Comparison of ENCODE assay signal across 8 cellular contexts in the genomic region with DNA sequence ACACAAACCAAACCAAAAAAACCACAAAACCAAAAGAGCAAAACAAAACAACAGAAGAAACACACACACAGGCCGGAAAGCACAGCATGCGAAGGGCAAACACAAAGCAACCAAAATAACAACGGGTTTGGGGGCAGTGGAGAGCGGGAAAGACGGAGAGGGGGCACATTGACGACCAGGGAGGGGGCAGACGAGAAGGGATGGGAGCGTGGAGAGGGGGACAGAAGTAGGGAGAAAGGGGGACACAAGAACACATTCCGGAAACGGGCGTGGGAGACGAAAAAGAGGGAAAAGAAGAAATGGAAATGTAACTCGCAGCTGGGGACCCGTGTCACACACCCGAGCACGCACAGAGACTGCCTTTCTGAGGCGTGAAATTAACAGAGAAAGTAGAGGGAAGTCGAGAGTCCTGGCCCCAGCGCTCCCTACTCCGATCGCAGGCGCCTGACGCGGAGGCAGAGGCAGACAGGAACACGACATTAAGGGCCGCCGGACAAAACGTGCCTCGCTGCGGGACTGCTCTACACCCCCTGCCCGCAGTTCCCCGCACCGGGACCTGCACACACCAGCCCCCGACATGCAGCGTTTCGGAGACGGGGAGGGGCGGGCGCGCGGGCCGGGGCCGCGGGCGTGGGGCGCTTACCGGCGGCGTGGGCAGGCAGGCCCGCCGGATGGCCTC. TPM values are rescaled to one million over a fixed set of nuclear protein-coding genes. Genes with fewer than 3 reads are reported as not detected.
A peak's percentile ranks its signal among the peaks of the same experiment; 100 is the strongest.
DNase-seq lines count a peak whose midpoint lies in the region; ATAC-seq and TF ChIP-seq lines count a peak whose summit lies in the region.

No MANE protein-coding gene starts in this region.

- H3K4me3 ChIP-seq in A673 (ENCODE audit: low read depth, low read length, poor library complexity, severe bottlenecking) (peak overlapping the region; percentile 63), SK-N-MC (peak overlapping the region; percentile 83), iPS DF 6.9 (ENCODE audit: low read length) (peak overlapping the region; percentile 45; the same call in 1 of the 2 replicates), subcutaneous abdominal adipose tissue (ENCODE audit: low read depth in 1 of 5, low read length in 5 of 5) (peak overlapping the region; percentile 23 to 61 (median 54))

- H3K27ac ChIP-seq in A673 (ENCODE audit: low read depth, low read length, poor library complexity, severe bottlenecking) (peak overlapping the region; percentile 24), SK-N-MC (no peak overlapping the region), iPS DF 6.9 (ENCODE audit: low read length) (no peak overlapping the region), subcutaneous abdominal adipose tissue (ENCODE audit: low read depth, low read length) (no peak overlapping the region)

- peak overlapping the region; percentile 78 for H3K9ac ChIP-seq in SK-N-MC (ENCODE audit: insufficient read length)
- no peak overlapping the region for H3K9ac ChIP-seq in subcutaneous abdominal adipose tissue (ENCODE audit: low read length in 5 of 5)

- H3K9me3 ChIP-seq in A673 (ENCODE audit: low read depth, low read length, poor library complexity, severe bottlenecking) (no peaks in the 10 kb centered on the region), SK-N-MC (ENCODE audit: low read depth, low read length) (no peaks in the 10 kb centered on the region), iPS DF 6.9 (ENCODE audit: control insufficient read depth, insufficient read depth, low read length) (no peaks in the 10 kb centered on the region), subcutaneous abdominal adipose tissue (ENCODE audit: control insufficient read depth in 5 of 5, low read length in 5 of 5) (no peaks in the 10 kb centered on the region)

- BruUV-seq in A673 (replicated peaks; lab: Mats Ljungman, UMichigan): no TSS peak

- DNase-seq in A673 (ENCODE audit: low spot score) (peak; percentile 61), SK-N-MC (ENCODE audit: low read depth, low spot score) (no peak), iPS DF 6.9 (ENCODE audit: low read depth, low spot score) (no peak), NAMALWA (ENCODE audit: low spot score) (no peak), GM10248 (ENCODE audit: extremely low spot score) (no peak)

- H3K4me1 ChIP-seq in A673 (ENCODE audit: insufficient read depth, low read length, poor library complexity, severe bottlenecking) (peaks cover 26% of the 10 kb centered on the region), iPS DF 6.9 (ENCODE audit: control insufficient read depth, insufficient read depth, low read length) (peaks cover 6% of the 10 kb centered on the region; the same call in 1 of the 2 replicates), subcutaneous abdominal adipose tissue (ENCODE audit: control insufficient read depth in 5 of 5, insufficient read depth in 5 of 5, low read length in 5 of 5) (peaks cover 3 to 40% (median 36%) of the 10 kb centered on the region in 5 donors)

- WGBS in iPS DF 6.9 (ENCODE audit: insufficient coverage, insufficient read length): no CpG with 5 or more reads among the region's 51 CpGs

- H3K36me3 ChIP-seq in A673 (ENCODE audit: insufficient read depth, low read length, poor library complexity, severe bottlenecking) (no peaks in the 10 kb centered on the region), SK-N-MC (ENCODE audit: insufficient read depth, low read length) (no peaks in the 10 kb centered on the region; the same call in 1 of the 2 replicates), iPS DF 6.9 (ENCODE audit: control insufficient read depth, insufficient read depth, low read length) (no peaks in the 10 kb centered on the region), subcutaneous abdominal adipose tissue (ENCODE audit: control insufficient read depth in 5 of 5, insufficient read depth in 5 of 5, low read length in 5 of 5) (no peaks in the 10 kb centered on the region)

- H3K27me3 ChIP-seq in A673 (replicated peaks; ENCODE audit: insufficient read depth, low read depth, low read length, poor library complexity) (peaks cover 94% of the 10 kb centered on the region), iPS DF 6.9 (ENCODE audit: control insufficient read depth, insufficient read depth, low read length) (peaks cover 83% of the 10 kb centered on the region), subcutaneous abdominal adipose tissue (ENCODE audit: control insufficient read depth in 5 of 5, insufficient read depth in 4 of 5, low read length in 5 of 5) (peaks cover 71 to 91% (median 82%) of the 10 kb centered on the region in 5 donors)

- POLR2A ChIA-PET in A673 (lab: Charles Lee; ENCODE audit: low non-redundant PET) (no interaction called here), GM10248 (lab: Yijun Ruan, JAX) (no interaction called here)

- peak; percentile 21 for ATAC-seq in GM18502 (IDR thresholded peaks at IDR 0.05; ENCODE audit: poor library complexity, unreplicated experiment)
- ATAC-seq in HG02981 (IDR thresholded peaks at IDR 0.05; ENCODE audit: unreplicated experiment): peak; percentile 9

- intact Hi-C loops in A673 (cut with micrococcal nuclease; ENCODE audit: unreplicated experiment): loop anchor here (2.0 to 10.0 kb wide), 2 partner anchors 56 to 932 kb away; a partner anchor contains a TSS

- CTCF ChIA-PET in A673 (lab: Charles Lee): no interaction called here
- CTCF ChIA-PET in GM10248 (lab: Yijun Ruan, JAX): no interaction called here

- TF ChIP-seq CTCF in A673 (conservative IDR thresholded peaks at IDR 0.05; ENCODE audit: low read depth, low read length) (no peak), GM10248 (IDR thresholded peaks at IDR 0.05; ENCODE audit: control extremely low read depth, extremely low read depth, low read depth, missing control alignments) (no peak)

RNA-seq across cellular contexts. Expression of a gene that starts 0.7 kb away (rescaled TPM):
- total RNA-seq in A673 (2021): 12.6 and 16.8 TPM in 2 replicates

RNA-seq across cellular contexts. Expression of a gene that starts 56.3 kb away (rescaled TPM):
- 24.2 and 24.3 TPM in 2 replicates for total RNA-seq in A673 (2021)
